In genomic region chr15:28727026-28727425, GRCh38 we compare ENCODE assay signal across 3 cellular contexts. TPM values are rescaled to one million over a fixed set of nuclear protein-coding genes. Genes with fewer than 3 reads are reported as not detected.
"Had no signal": no experiment of that assay in that cellular context is flagged by ENCODE, and none has a peak within 500 bp of the region (broad histone marks: within the 10 kb centered on the region; RNA-seq: fewer than 3 reads in every experiment).

No MANE protein-coding gene starts in this region.

RNA-seq across cellular contexts. Expression of gene GOLGA8M, which starts 14.8 kb away (rescaled TPM):
- total RNA-seq: kidney epithelial cell, mammary epithelial cell had no signal
- polyA plus RNA-seq: keratinocyte had no signal
